Comparison of ENCODE assay signal across 18 cellular contexts in the genomic region with DNA sequence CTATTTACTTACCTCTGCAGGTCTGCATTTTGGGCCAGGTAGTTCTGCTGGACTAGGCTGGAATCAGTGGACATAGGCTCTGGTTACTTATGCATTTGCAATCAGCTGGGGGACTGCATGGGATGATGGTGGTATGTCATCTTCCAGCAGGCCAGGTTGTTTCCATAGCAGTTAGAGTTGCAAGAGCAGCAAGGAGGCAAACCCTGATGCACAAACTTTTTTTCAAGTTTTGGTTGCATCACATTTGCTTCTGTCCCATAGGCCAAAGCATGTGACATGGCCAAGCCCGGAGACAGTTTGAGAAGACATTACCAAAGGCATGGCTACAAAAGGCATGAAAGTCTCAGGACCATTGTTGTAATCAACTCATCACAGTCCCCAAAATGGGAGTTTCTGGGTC. TPM values are rescaled to one million over a fixed set of nuclear protein-coding genes. Genes with fewer than 3 reads are reported as not detected.
DNase-seq lines count a peak whose midpoint lies in the region; ATAC-seq, FAIRE-seq and TF ChIP-seq lines count a peak whose summit lies in the region.
"Had no signal": no experiment of that assay in that cellular context is flagged by ENCODE, and none has a peak within 500 bp of the region (broad histone marks: within the 10 kb centered on the region; RNA-seq: fewer than 3 reads in every experiment).

No MANE protein-coding gene starts in this region.

- peaks cover 76% of the 10 kb centered on the region for H3K4me1 Mint-ChIP-seq in CD8-positive, alpha-beta T cell (ENCODE audit: low read depth)
- H3K4me1 Mint-ChIP-seq in stimulated activated effector memory CD8-positive, alpha-beta T cell treated with anti-CD3 and anti-CD28 coated beads, Interleukin-12 subunit alpha, Interleukin-12 subunit beta, amount 100 ng/mL, for 72 hours = peaks cover 59% of the 10 kb centered on the region
- H3K4me1 Mint-ChIP-seq in T-helper 2 cell treated with Interferon-gamma antibody and Interleukin-4, amounts not matched to agents 5 μg/mL and 100 μg/mL, for 36 hours (ENCODE audit: low read depth) = peaks cover 20% of the 10 kb centered on the region

- no peak for TF ChIP-seq CTCF in CD8-positive, alpha-beta T cell (IDR thresholded peaks at IDR 0.05)
- TF ChIP-seq CTCF in prostate gland (IDR thresholded peaks at IDR 0.05) = no peak

- POLR2A ChIA-PET in CD8-positive, alpha-beta T cell (lab: Charles Lee) = no interaction called here

- no peak for DNase-seq in CD8-positive, alpha-beta T cell
- DNase-seq in GM12891 (ENCODE audit: insufficient read length, low spot score) (no peak), SK-N-MC (ENCODE audit: low read depth, low spot score) (no peak), prostate gland (ENCODE audit: low spot score) (no peak)
- no peak for DNase-seq in stimulated activated effector memory CD8-positive, alpha-beta T cell treated with anti-CD3 and anti-CD28 coated beads, Interleukin-12 subunit alpha, Interleukin-12 subunit beta, amount 100 ng/mL, for 72 hours (ENCODE audit: low spot score in 2 of 2)
- no peak for DNase-seq in T-helper 2 cell treated with Interferon-gamma antibody and Interleukin-4, amounts not matched to agents 5 μg/mL and 100 μg/mL, for 36 hours (ENCODE audit: low spot score)
- DNase-seq in effector memory CD4-positive, alpha-beta T cell = no peak
- DNase-seq: CD4-positive, alpha-beta memory T cell; GDM1; KBM-7; MM.1S; NCI-H1694 treated with DMSO at 0.1 percent for 48 hours; NCI-H2081 treated with DMSO at 0.1 percent for 48 hours; NCI-H2171 treated with DMSO at 0.1 percent for 48 hours; NCI-H526; SJCRH30 had no signal

- H3K36me3 Mint-ChIP-seq in CD8-positive, alpha-beta T cell = peaks cover 32% of the 10 kb centered on the region
- H3K36me3 Mint-ChIP-seq in stimulated activated effector memory CD8-positive, alpha-beta T cell treated with anti-CD3 and anti-CD28 coated beads, Interleukin-12 subunit alpha, Interleukin-12 subunit beta, amount 100 ng/mL, for 72 hours = peaks cover 19% of the 10 kb centered on the region
- peaks cover 21% of the 10 kb centered on the region for H3K36me3 Mint-ChIP-seq in T-helper 2 cell treated with Interferon-gamma antibody and Interleukin-4, amounts not matched to agents 5 μg/mL and 100 μg/mL, for 36 hours (ENCODE audit: low read depth)

- CTCF ChIA-PET in CD8-positive, alpha-beta T cell (lab: Charles Lee) = interaction anchor here (1.3 to 5.1 kb wide), 2 partner anchors 15 to 65 kb away, joined by 3 to 28 read pairs; no protein-coding TSS in a partner anchor

- no peaks in the 10 kb centered on the region for H3K27me3 ChIP-seq in CD8-positive, alpha-beta T cell (ENCODE audit: insufficient read depth, low read length)
- no peaks in the 10 kb centered on the region for H3K27me3 ChIP-seq in prostate gland (replicated peaks; ENCODE audit: insufficient read depth)
- H3K27me3 ChIP-seq in effector memory CD4-positive, alpha-beta T cell (replicated peaks; ENCODE audit: control insufficient read depth, insufficient read depth, low read length, poor library complexity, severe bottlenecking) = no peaks in the 10 kb centered on the region
- H3K27me3 ChIP-seq: BLaER1, SJCRH30 had no signal

- peaks cover 27% of the 10 kb centered on the region for H3K4me1 ChIP-seq in CD8-positive, alpha-beta T cell (ENCODE audit: insufficient read depth, low read length)
- H3K4me1 ChIP-seq in prostate gland (replicated peaks) = no peaks in the 10 kb centered on the region
- H3K4me1 ChIP-seq in effector memory CD4-positive, alpha-beta T cell (ENCODE audit: control insufficient read depth, insufficient read depth, low read length, poor library complexity, severe bottlenecking) = peaks cover 12% of the 10 kb centered on the region
- H3K4me1 ChIP-seq: SJCRH30 had no signal

- TF ChIP-seq POLR2A in GM12891 (IDR thresholded peaks at IDR 0.05; ENCODE audit: low read depth, low read length) (no peak), prostate gland (IDR thresholded peaks at IDR 0.05) (no peak)

- no peak overlapping the region for H3K4me3 ChIP-seq in CD8-positive, alpha-beta T cell (ENCODE audit: low read depth, low read length)
- H3K4me3 ChIP-seq in SK-N-MC (no peak overlapping the region), prostate gland (no peak overlapping the region)
- H3K4me3 ChIP-seq in effector memory CD4-positive, alpha-beta T cell (ENCODE audit: insufficient read depth, low read depth, low read length, poor library complexity, severe bottlenecking) = no peak overlapping the region
- H3K4me3 ChIP-seq: BLaER1, SJCRH30 had no signal

- peak overlapping the region; percentile 79 for H3K27ac Mint-ChIP-seq in CD8-positive, alpha-beta T cell
- peak overlapping the region; percentile 32 for H3K27ac Mint-ChIP-seq in stimulated activated effector memory CD8-positive, alpha-beta T cell treated with anti-CD3 and anti-CD28 coated beads, Interleukin-12 subunit alpha, Interleukin-12 subunit beta, amount 100 ng/mL, for 72 hours
- no peak overlapping the region for H3K27ac Mint-ChIP-seq in T-helper 2 cell treated with Interferon-gamma antibody and Interleukin-4, amounts not matched to agents 5 μg/mL and 100 μg/mL, for 36 hours

- no peak overlapping the region for H3K4me3 Mint-ChIP-seq in CD8-positive, alpha-beta T cell
- H3K4me3 Mint-ChIP-seq in stimulated activated effector memory CD8-positive, alpha-beta T cell treated with anti-CD3 and anti-CD28 coated beads, Interleukin-12 subunit alpha, Interleukin-12 subunit beta, amount 100 ng/mL, for 72 hours = no peak overlapping the region
- no peak overlapping the region for H3K4me3 Mint-ChIP-seq in T-helper 2 cell treated with Interferon-gamma antibody and Interleukin-4, amounts not matched to agents 5 μg/mL and 100 μg/mL, for 36 hours
- H3K4me3 Mint-ChIP-seq: CD4-positive, alpha-beta memory T cell had no signal

- no peaks in the 10 kb centered on the region for H3K27me3 Mint-ChIP-seq in CD8-positive, alpha-beta T cell (ENCODE audit: low read depth)
- H3K27me3 Mint-ChIP-seq in T-helper 2 cell treated with Interferon-gamma antibody and Interleukin-4, amounts not matched to agents 5 μg/mL and 100 μg/mL, for 36 hours (ENCODE audit: low read depth) = no peaks in the 10 kb centered on the region
- H3K27me3 Mint-ChIP-seq: CD4-positive, alpha-beta memory T cell had no signal

- WGBS in prostate gland = 93% methylated on average over 1 of the region's 1 CpG

- H3K27ac ChIP-seq in CD8-positive, alpha-beta T cell (ENCODE audit: low read depth, low read length) = no peak overlapping the region
- H3K27ac ChIP-seq in SK-N-MC (peak overlapping the region; percentile 86), prostate gland (no peak overlapping the region)
- no peak overlapping the region for H3K27ac ChIP-seq in effector memory CD4-positive, alpha-beta T cell (ENCODE audit: insufficient read depth, low read length, poor library complexity, severe bottlenecking)
- H3K27ac ChIP-seq: BLaER1, SJCRH30 had no signal

- intact Hi-C loops in CD8-positive, alpha-beta T cell (cut with DNase I, micrococcal nuclease) = no loop called here
- intact Hi-C loops in prostate gland (cut with DNase I) = no loop called here

- no peaks in the 10 kb centered on the region for H3K9me3 ChIP-seq in CD8-positive, alpha-beta T cell (ENCODE audit: low read length)
- no peaks in the 10 kb centered on the region for H3K9me3 ChIP-seq in SK-N-MC (ENCODE audit: low read depth, low read length)
- no peaks in the 10 kb centered on the region for H3K9me3 ChIP-seq in prostate gland
- no peaks in the 10 kb centered on the region for H3K9me3 ChIP-seq in effector memory CD4-positive, alpha-beta T cell (ENCODE audit: control insufficient read depth, low read length)
- H3K9me3 ChIP-seq: BLaER1, SJCRH30 had no signal

- H3K9ac ChIP-seq in SK-N-MC (ENCODE audit: insufficient read length) = no peak overlapping the region
- H3K9ac ChIP-seq: BLaER1 had no signal

- no peaks in the 10 kb centered on the region for H3K9me3 Mint-ChIP-seq in CD8-positive, alpha-beta T cell
- no peaks in the 10 kb centered on the region for H3K9me3 Mint-ChIP-seq in stimulated activated effector memory CD8-positive, alpha-beta T cell treated with anti-CD3 and anti-CD28 coated beads, Interleukin-12 subunit alpha, Interleukin-12 subunit beta, amount 100 ng/mL, for 72 hours
- H3K9me3 Mint-ChIP-seq in T-helper 2 cell treated with Interferon-gamma antibody and Interleukin-4, amounts not matched to agents 5 μg/mL and 100 μg/mL, for 36 hours = no peaks in the 10 kb centered on the region
- H3K9me3 Mint-ChIP-seq: CD4-positive, alpha-beta memory T cell had no signal

- FAIRE-seq in GM12891 (lab: Jason Lieb, UNC) = peak; percentile 75
- FAIRE-seq: RCC 7860 had no signal

- no peak for ATAC-seq in CD8-positive, alpha-beta T cell
- no peak for ATAC-seq in stimulated activated effector memory CD8-positive, alpha-beta T cell treated with anti-CD3 and anti-CD28 coated beads, Interleukin-12 subunit alpha, Interleukin-12 subunit beta, amount 100 ng/mL, for 72 hours

- H3K36me3 ChIP-seq in CD8-positive, alpha-beta T cell (ENCODE audit: insufficient read depth, low read length) = no peaks in the 10 kb centered on the region
- H3K36me3 ChIP-seq in SK-N-MC (ENCODE audit: insufficient read depth, low read length) (peaks cover 25% of the 10 kb centered on the region), prostate gland (no peaks in the 10 kb centered on the region)
- H3K36me3 ChIP-seq in effector memory CD4-positive, alpha-beta T cell (ENCODE audit: control insufficient read depth, insufficient read depth, low read length) = peaks cover 6% of the 10 kb centered on the region
- H3K36me3 ChIP-seq: BLaER1, SJCRH30 had no signal

TF ChIP-seq in GM12891, 5 proteins besides CTCF, POLR2A, EP300 and RAD21:
- no peak for TF ChIP-seq SPI1 (IDR thresholded peaks at IDR 0.05; ENCODE audit: low read depth, low read length)
- no peak for TF ChIP-seq TAF1 (IDR thresholded peaks at IDR 0.05; ENCODE audit: low read depth, low read length)
- no peak for TF ChIP-seq POU2F2 (IDR thresholded peaks at IDR 0.05; ENCODE audit: low read depth, low read length)
- no peak for TF ChIP-seq PAX5 (IDR thresholded peaks at IDR 0.05; ENCODE audit: insufficient read depth, low read length, severe bottlenecking)
- no peak for TF ChIP-seq POLR2AphosphoS5 (IDR thresholded peaks at IDR 0.05; ENCODE audit: low read depth, low read length)
TF ChIP-seq in GM12891: peak in this region for 0.

RNA-seq across cellular contexts. Expression of a gene that starts 58.2 kb away (rescaled TPM):
- total RNA-seq in CD8-positive, alpha-beta T cell = 10 to 100 TPM; 62.8 to 64.4 TPM
- polyA plus RNA-seq in GM12891 (2012; ENCODE audit: low read depth, missing spikeins) = 98.4 TPM
- total RNA-seq in prostate gland = 10 to 100 TPM in 1 of 2 donors, 1 to 10 TPM in 1; 2.9 to 28.6 TPM
- total RNA-seq: SJCRH30 had no signal
